Comparison of ENCODE assay signal across 21 cellular contexts in the genomic region with DNA sequence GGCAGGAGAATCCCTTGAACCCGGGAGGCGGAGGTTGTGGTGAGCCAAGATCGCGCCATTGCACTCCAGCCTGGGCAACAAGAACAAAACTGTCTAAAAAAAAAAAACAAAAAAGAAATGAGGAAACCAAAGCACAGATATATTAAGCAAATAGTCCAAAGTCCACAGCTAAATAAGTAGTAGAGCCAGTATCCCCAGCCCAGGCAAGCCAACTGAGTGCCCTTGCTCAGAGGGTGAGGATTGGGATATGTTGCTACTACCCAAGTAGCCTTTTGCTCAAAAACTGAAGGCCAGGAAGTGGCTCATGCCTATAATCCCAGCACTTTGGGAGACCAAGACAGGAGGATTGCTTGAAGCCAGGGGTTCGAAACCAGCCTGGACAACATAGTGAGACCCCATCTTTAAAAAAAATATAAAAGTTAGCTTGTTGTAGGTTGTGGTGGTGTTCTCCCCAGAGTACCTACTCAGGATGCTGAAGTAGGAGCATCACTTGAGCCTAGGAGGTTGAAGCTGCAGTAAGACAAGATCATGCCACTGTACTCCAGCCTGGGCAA. TPM values are rescaled to one million over a fixed set of nuclear protein-coding genes. Genes with fewer than 3 reads are reported as not detected.
DNase-seq lines count a peak whose midpoint lies in the region; ATAC-seq, FAIRE-seq and TF ChIP-seq lines count a peak whose summit lies in the region.
"Had no signal": no experiment of that assay in that cellular context is flagged by ENCODE, and none has a peak within 500 bp of the region (broad histone marks: within the 10 kb centered on the region; RNA-seq: fewer than 3 reads in every experiment).

No MANE protein-coding gene starts in this region.

- peaks cover 32% of the 10 kb centered on the region; the same call in 1 of the 3 replicates for H3K36me3 ChIP-seq in K562 (ENCODE audit: control insufficient read depth, insufficient read depth, low read length)
- H3K36me3 ChIP-seq: BE2C, HAP-1 had no signal

- H3K27ac Mint-ChIP-seq in Calu3 (ENCODE audit: unreplicated experiment): no peak overlapping the region
- H3K27ac Mint-ChIP-seq: CD4-positive, alpha-beta T cell had no signal

- in situ Hi-C loops in K562 (cut with MboI): no loop called here

- no peaks in the 10 kb centered on the region for H3K9me3 ChIP-seq in K562 (replicated peaks; ENCODE audit: control insufficient read depth, insufficient read depth, low read depth, low read length)
- H3K9me3 ChIP-seq: BE2C, Caco-2, HAP-1 had no signal

- no peak overlapping the region for H3K4me3 Mint-ChIP-seq in Calu3 (ENCODE audit: low read depth, unreplicated experiment)
- H3K4me3 Mint-ChIP-seq: CD4-positive, alpha-beta T cell; IgD-negative memory B cell had no signal

- no peak for TF ChIP-seq POLR2A in K562 (conservative IDR thresholded peaks at IDR 0.05)

- H3K4me1 Mint-ChIP-seq in Calu3 (ENCODE audit: low read depth, unreplicated experiment): peaks cover 9% of the 10 kb centered on the region

- intact Hi-C loops in Calu3 (cut with micrococcal nuclease; ENCODE audit: unreplicated experiment) (no loop called here), K562 (cut with micrococcal nuclease) (no loop called here)

- no peaks in the 10 kb centered on the region for H3K9me1 ChIP-seq in K562 (ENCODE audit: control insufficient read depth, insufficient read depth, low read length)

- CTCF ChIA-PET in Calu3 (lab: Charles Lee) (no interaction called here), K562 (lab: Yijun Ruan, JAX; ENCODE audit: low intra/inter-chr PET ratio) (no interaction called here)

- H3K4me2 ChIP-seq in K562 (ENCODE audit: insufficient read depth, low read length): no peak overlapping the region

- POLR2A ChIA-PET in K562 (lab: Yijun Ruan, JAX): no interaction called here

- no peak overlapping the region for H3K27ac ChIP-seq in K562 (ENCODE audit: extremely low read depth, low read depth, low read length)
- H3K27ac ChIP-seq: GM23248 had no signal

- no peak for TF ChIP-seq EP300 in K562 (IDR thresholded peaks at IDR 0.05; ENCODE audit: low read length)

- 89% methylated on average over 5 of the region's 5 CpGs for whole genome bisulfite sequencing in K562 (ENCODE audit: insufficient coverage, low coverage, missing lambda C conversion rate)

- H3K4me1 ChIP-seq in K562 (replicated peaks in 1 of 2; ENCODE audit: control insufficient read depth in 2 of 2, insufficient read depth in 2 of 2, low read length in 2 of 2): peaks cover 1 to 3% of the 10 kb centered on the region in 2 experiments; a peak in 1 of 5 replicates
- H3K4me1 ChIP-seq: BE2C, Caco-2, HAP-1 had no signal

- no TSS peak for BruUV-seq in Calu3 (replicated peaks; lab: Mats Ljungman, UMichigan)
- no TSS peak for BruUV-seq in K562 (replicated peaks; lab: Mats Ljungman, UMichigan)

- ATAC-seq in K562: no peak
- no peak for ATAC-seq in HG03039 (IDR thresholded peaks at IDR 0.05; ENCODE audit: unreplicated experiment)

- no peak for FAIRE-seq in K562 (lab: Jason Lieb, UNC)
- FAIRE-seq: A204.1, GM12892, GM18507, HTR-8/SVneo had no signal

- no peak for TF ChIP-seq RAD21 in K562 (CRISPR knock-in tag; conservative IDR thresholded peaks at IDR 0.05 in 1 of 2, IDR thresholded peaks at IDR 0.05 in 1 of 2)

- H3K27me3 Mint-ChIP-seq in Calu3 (ENCODE audit: unreplicated experiment): no peaks in the 10 kb centered on the region
- H3K27me3 Mint-ChIP-seq: CD4-positive, alpha-beta T cell; IgD-negative memory B cell had no signal

- TF ChIP-seq CTCF in Calu3 (IDR thresholded peaks at IDR 0.05; ENCODE audit: unreplicated experiment) (no peak), K562 (IDR thresholded peaks at IDR 0.05 in 2 of 3, conservative IDR thresholded peaks at IDR 0.05 in 1 of 3; ENCODE audit: insufficient read depth in 2 of 3, low read depth in 1 of 3, low read length in 3 of 3) (no peak)

- H2AFZ ChIP-seq in K562 (ENCODE audit: low read depth, low read length): no peak overlapping the region
- H2AFZ ChIP-seq: GM23248 had no signal

- H3K4me3 ChIP-seq in K562: no peak overlapping the region
- H3K4me3 ChIP-seq: GM23248, HAP-1 had no signal

- H3K9me3 Mint-ChIP-seq in Calu3 (ENCODE audit: low read depth, unreplicated experiment): no peaks in the 10 kb centered on the region
- H3K9me3 Mint-ChIP-seq: CD4-positive, alpha-beta T cell; IgD-negative memory B cell had no signal

- no peaks in the 10 kb centered on the region for H4K20me1 ChIP-seq in K562 (replicated peaks; ENCODE audit: control insufficient read depth, insufficient read depth, low read length)

- H3K36me3 Mint-ChIP-seq in Calu3 (ENCODE audit: insufficient read depth, unreplicated experiment): peaks cover 19% of the 10 kb centered on the region

- no peak overlapping the region for H3K9ac ChIP-seq in K562 (ENCODE audit: insufficient read depth in 1 of 2, low read depth in 2 of 2, low read length in 2 of 2)
- H3K9ac ChIP-seq: GM23248 had no signal

- peaks cover 12% of the 10 kb centered on the region; the same call in 2 of the 3 replicates for H3K79me2 ChIP-seq in K562 (ENCODE audit: control insufficient read depth, insufficient read depth, low read length)

- no peaks in the 10 kb centered on the region for H3K27me3 ChIP-seq in K562 (ENCODE audit: control insufficient read depth in 2 of 2, insufficient read depth in 2 of 2, low read length in 2 of 2)
- H3K27me3 ChIP-seq: BE2C had no signal

- DNase-seq in Calu3 (peak; percentile 25), K562 (ENCODE audit: extremely low read depth in 1 of 4, low spot score in 3 of 4) (no peak), mucosa of gallbladder (ENCODE audit: low spot score) (peak; percentile 36), NCI-H1436 treated with DMSO at 0.1 percent for 48 hours (lab: John Stamatoyannopoulos, UW) (no peak), iPS-NIHi11 (ENCODE audit: low spot score) (no peak)
- DNase-seq: ACHN; BE2C; C1 segment of cervical spinal cord; CD4-positive, alpha-beta T cell; DMS153; DMS79; GDM1; GM23248 had no signal

TF ChIP-seq in K562, 482 proteins besides CTCF, POLR2A, EP300 and RAD21:
- TF ChIP-seq, protein P1, sequence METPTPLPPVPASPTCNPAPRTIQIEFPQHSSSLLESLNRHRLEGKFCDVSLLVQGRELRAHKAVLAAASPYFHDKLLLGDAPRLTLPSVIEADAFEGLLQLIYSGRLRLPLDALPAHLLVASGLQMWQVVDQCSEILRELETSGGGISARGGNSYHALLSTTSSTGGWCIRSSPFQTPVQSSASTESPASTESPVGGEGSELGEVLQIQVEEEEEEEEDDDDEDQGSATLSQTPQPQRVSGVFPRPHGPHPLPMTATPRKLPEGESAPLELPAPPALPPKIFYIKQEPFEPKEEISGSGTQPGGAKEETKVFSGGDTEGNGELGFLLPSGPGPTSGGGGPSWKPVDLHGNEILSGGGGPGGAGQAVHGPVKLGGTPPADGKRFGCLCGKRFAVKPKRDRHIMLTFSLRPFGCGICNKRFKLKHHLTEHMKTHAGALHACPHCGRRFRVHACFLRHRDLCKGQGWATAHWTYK (CRISPR knock-in tag; IDR thresholded peaks at IDR 0.05): no peak
- TF ChIP-seq, protein P2, sequence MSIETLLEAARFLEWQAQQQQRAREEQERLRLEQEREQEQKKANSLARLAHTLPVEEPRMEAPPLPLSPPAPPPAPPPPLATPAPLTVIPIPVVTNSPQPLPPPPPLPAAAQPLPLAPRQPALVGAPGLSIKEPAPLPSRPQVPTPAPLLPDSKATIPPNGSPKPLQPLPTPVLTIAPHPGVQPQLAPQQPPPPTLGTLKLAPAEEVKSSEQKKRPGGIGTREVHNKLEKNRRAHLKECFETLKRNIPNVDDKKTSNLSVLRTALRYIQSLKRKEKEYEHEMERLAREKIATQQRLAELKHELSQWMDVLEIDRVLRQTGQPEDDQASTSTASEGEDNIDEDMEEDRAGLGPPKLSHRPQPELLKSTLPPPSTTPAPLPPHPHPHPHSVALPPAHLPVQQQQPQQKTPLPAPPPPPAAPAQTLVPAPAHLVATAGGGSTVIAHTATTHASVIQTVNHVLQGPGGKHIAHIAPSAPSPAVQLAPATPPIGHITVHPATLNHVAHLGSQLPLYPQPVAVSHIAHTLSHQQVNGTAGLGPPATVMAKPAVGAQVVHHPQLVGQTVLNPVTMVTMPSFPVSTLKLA (conservative IDR thresholded peaks at IDR 0.05): no peak
- TF ChIP-seq CBFA2T2 (conservative IDR thresholded peaks at IDR 0.05): no peak
- peak; percentile 81 for TF ChIP-seq ZNF121 (CRISPR knock-in tag; conservative IDR thresholded peaks at IDR 0.05)
- TF ChIP-seq MTF1 (CRISPR knock-in tag; IDR thresholded peaks at IDR 0.05; ENCODE audit: borderline replicate concordance): no peak

RNA-seq across cellular contexts. Expression of a gene that starts 5.4 kb away (rescaled TPM):
- total RNA-seq in Calu3 (2022) (29.6 and 29.8 TPM in 2 replicates), K562 (2014; rRNA removed) (17.4 and 17.7 TPM in 2 replicates), K562 (2014; rRNA removed; fragmentation: Illumina TruSeq; extraction: Trizol) (30.8 and 42.9 TPM in 2 replicates), K562 (2015; rRNA removed; fragmentation: Illumina TruSeq; extraction: Trizol) (27.4 and 35.2 TPM in 2 replicates), K562 (2021) (23.1 and 23.5 TPM in 2 replicates), mucosa of gallbladder (52.4 TPM)
- total RNA-seq in K562 (2011; cell fraction: chromatin; rRNA removed; ENCODE audit: low replicate concordance): 12.8 and 27.9 TPM in 2 replicates
- 6.6 and 9.0 TPM in 2 replicates for total RNA-seq in K562 (2011; cell fraction: nucleolus; rRNA removed)
- 16.8 and 26.4 TPM in 2 replicates for total RNA-seq in K562 (2011; cell fraction: nucleoplasm; rRNA removed)
- polyA plus RNA-seq in K562 (2011; rRNA removed) (36.8 and 45.9 TPM in 2 replicates), K562 (2014; fragmentation: Illumina TruSeq; extraction: Trizol) (27.6 and 35.8 TPM in 2 replicates), K562 (2014; fragmentation: Nextera tagmentation; extraction: Ambion mirVana) (10 to 100 TPM; 13.2 to 19.5 TPM), K562 (2014; rRNA removed) (30.2 and 31.3 TPM in 2 replicates)
- 3.9 and 9.8 TPM in 2 replicates for polyA plus RNA-seq in K562 (2011; cell fraction: cytosol; rRNA removed)
- 9.4 and 14.2 TPM in 2 replicates for polyA plus RNA-seq in K562 (2011; cell fraction: nucleus; rRNA removed)
- 33.9 and 54.4 TPM in 2 replicates for polyA plus RNA-seq in K562 (2012)
- polyA minus RNA-seq in K562 (2011; rRNA and poly(A)+ RNA removed): 20.7 and 21.7 TPM in 2 replicates
- polyA minus RNA-seq in K562 (2011; cell fraction: cytosol; rRNA and poly(A)+ RNA removed): 6.5 and 8.4 TPM in 2 replicates
- polyA minus RNA-seq in K562 (2011; cell fraction: nucleus; rRNA and poly(A)+ RNA removed): 9.6 and 12.2 TPM in 2 replicates

Comparison
In these comparisons a context has a peak if more than half of its experiments do, and no peak if none do; other contexts are left out.
1. DNase-seq: peak in Calu3 (single experiment) and mucosa of gallbladder (single experiment); none in K562 (0 of 4), NCI-H1436 treated with DMSO at 0.1 percent for 48 hours (single experiment) and iPS-NIHi11 (single experiment).